1 cellular context compared by ENCODE assay signal in the genomic region with DNA sequence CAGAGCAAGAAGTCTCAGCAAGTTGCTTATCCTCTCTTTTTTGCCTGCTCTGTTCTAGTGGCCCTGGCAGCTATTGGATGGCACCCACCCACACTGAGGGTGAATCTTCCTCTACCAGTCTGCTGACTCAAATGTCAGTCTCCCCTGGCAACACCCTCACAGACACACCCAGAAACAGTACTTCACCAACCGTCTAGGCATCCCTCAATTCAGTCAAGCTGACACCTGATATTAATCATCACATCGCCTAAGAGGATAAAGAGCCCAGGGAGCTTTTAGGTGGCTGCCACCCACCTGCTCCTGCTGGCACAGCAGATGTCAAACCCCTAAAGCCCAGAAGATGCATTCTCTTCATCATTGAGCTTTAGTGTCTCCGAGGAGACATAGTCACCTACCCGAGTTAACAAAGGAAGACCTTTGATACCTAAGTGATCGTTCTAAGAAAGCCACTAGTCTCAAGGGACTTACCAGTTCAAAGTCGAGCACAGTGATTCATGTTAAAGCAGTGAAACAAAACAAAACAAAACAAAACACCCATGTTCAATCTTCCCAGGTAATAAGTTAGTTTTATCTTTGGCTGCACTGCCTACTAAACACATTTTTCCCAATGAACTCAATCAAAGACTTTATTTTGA.
TF ChIP-seq lines count a peak whose summit lies in the region.

No MANE protein-coding gene starts in this region.

TF ChIP-seq in GM23338, 12 proteins besides CTCF, POLR2A, EP300 and RAD21 (continued from another document):
- TF ChIP-seq, protein P1, sequence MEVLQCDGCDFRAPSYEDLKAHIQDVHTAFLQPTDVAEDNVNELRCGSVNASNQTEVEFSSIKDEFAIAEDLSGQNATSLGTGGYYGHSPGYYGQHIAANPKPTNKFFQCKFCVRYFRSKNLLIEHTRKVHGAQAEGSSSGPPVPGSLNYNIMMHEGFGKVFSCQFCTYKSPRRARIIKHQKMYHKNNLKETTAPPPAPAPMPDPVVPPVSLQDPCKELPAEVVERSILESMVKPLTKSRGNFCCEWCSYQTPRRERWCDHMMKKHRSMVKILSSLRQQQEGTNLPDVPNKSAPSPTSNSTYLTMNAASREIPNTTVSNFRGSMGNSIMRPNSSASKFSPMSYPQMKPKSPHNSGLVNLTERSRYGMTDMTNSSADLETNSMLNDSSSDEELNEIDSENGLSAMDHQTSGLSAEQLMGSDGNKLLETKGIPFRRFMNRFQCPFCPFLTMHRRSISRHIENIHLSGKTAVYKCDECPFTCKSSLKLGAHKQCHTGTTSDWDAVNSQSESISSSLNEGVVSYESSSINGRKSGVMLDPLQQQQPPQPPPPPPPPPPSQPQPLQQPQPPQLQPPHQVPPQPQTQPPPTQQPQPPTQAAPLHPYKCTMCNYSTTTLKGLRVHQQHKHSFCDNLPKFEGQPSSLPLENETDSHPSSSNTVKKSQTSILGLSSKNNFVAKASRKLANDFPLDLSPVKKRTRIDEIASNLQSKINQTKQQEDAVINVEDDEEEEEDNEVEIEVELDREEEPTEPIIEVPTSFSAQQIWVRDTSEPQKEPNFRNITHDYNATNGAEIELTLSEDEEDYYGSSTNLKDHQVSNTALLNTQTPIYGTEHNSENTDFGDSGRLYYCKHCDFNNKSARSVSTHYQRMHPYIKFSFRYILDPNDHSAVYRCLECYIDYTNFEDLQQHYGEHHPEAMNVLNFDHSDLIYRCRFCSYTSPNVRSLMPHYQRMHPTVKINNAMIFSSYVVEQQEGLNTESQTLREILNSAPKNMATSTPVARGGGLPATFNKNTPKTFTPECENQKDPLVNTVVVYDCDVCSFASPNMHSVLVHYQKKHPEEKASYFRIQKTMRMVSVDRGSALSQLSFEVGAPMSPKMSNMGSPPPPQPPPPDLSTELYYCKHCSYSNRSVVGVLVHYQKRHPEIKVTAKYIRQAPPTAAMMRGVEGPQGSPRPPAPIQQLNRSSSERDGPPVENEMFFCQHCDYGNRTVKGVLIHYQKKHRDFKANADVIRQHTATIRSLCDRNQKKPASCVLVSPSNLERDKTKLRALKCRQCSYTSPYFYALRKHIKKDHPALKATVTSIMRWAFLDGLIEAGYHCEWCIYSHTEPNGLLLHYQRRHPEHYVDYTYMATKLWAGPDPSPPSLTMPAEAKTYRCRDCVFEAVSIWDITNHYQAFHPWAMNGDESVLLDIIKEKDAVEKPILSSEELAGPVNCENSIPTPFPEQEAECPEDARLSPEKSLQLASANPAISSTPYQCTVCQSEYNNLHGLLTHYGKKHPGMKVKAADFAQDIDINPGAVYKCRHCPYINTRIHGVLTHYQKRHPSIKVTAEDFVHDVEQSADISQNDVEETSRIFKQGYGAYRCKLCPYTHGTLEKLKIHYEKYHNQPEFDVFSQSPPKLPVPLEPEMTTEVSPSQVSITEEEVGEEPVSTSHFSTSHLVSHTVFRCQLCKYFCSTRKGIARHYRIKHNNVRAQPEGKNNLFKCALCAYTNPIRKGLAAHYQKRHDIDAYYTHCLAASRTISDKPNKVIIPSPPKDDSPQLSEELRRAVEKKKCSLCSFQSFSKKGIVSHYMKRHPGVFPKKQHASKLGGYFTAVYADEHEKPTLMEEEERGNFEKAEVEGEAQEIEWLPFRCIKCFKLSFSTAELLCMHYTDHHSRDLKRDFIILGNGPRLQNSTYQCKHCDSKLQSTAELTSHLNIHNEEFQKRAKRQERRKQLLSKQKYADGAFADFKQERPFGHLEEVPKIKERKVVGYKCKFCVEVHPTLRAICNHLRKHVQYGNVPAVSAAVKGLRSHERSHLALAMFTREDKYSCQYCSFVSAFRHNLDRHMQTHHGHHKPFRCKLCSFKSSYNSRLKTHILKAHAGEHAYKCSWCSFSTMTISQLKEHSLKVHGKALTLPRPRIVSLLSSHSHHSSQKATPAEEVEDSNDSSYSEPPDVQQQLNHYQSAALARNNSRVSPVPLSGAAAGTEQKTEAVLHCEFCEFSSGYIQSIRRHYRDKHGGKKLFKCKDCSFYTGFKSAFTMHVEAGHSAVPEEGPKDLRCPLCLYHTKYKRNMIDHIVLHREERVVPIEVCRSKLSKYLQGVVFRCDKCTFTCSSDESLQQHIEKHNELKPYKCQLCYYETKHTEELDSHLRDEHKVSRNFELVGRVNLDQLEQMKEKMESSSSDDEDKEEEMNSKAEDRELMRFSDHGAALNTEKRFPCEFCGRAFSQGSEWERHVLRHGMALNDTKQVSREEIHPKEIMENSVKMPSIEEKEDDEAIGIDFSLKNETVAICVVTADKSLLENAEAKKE (CRISPR knock-in tag; IDR thresholded peaks at IDR 0.05), result no peak
- no peak for TF ChIP-seq STAT1 (IDR thresholded peaks at IDR 0.05; ENCODE audit: unreplicated experiment)
TF ChIP-seq in GM23338: peak in this region for 0.
